ENCODE assay signal across 19 cellular contexts in the genomic region with DNA sequence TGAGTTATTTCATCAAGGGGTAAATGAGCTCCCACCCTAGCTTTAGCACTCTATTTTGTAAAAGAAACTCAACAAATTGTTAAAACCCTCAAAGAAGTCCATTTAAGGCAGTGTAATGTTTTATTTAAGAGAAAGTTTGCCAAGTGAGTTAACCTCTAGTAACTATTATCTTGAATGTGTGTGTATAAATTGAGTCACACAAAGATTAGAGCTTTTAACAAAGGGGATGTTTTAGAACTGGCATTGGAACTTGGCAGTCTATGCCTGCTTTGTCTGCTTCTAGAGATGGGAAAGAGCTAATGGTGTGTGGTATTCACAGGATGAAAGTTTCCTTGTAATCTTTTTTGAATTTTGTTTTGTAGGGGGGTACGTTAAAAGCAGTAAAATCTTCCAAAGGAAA. TPM values are rescaled to one million over a fixed set of nuclear protein-coding genes. Genes with fewer than 3 reads are reported as not detected.
A peak's percentile ranks its signal among the peaks of the same experiment; 100 is the strongest.
DNase-seq lines count a peak whose midpoint lies in the region; ATAC-seq, FAIRE-seq and TF ChIP-seq lines count a peak whose summit lies in the region.
"Had no signal": no experiment of that assay in that cellular context is flagged by ENCODE, and none has a peak within 500 bp of the region (broad histone marks: within the 10 kb centered on the region; RNA-seq: fewer than 3 reads in every experiment).

No MANE protein-coding gene starts in this region.

- H3F3A ChIP-seq in PC-9 (ENCODE audit: insufficient read depth, low read depth) = 0 out of 2 replicates have a peak, but pooled peaks cover 3% of the 10 kb centered on the region

- H3K27me3 ChIP-seq in CD4-positive, CD25-positive, alpha-beta regulatory T cell (ENCODE audit: control insufficient read depth, insufficient read depth, low read length) = no peaks in the 10 kb centered on the region
- H3K27me3 ChIP-seq in astrocyte (ENCODE audit: insufficient read depth, low read length) (no peaks in the 10 kb centered on the region), skeletal muscle tissue (ENCODE audit: control insufficient read depth in 3 of 3, insufficient read depth in 3 of 3, low read length in 3 of 3) (no peaks in the 10 kb centered on the region), suprapubic skin (no peaks in the 10 kb centered on the region), PC-9 (ENCODE audit: insufficient read depth, low read depth) (no peaks in the 10 kb centered on the region)
- H3K27me3 ChIP-seq: Peyer's patch had no signal

- no peaks in the 10 kb centered on the region for H3K9me2 ChIP-seq in PC-9 (ENCODE audit: insufficient read depth)

- no peak overlapping the region for H3K4me3 Mint-ChIP-seq in CD4-positive, CD25-positive, alpha-beta regulatory T cell
- no peak overlapping the region for H3K4me3 Mint-ChIP-seq in astrocyte (ENCODE audit: unreplicated experiment)

- BruUV-seq in PC-9 (replicated peaks; lab: Mats Ljungman, UMichigan) = no TSS peak

- H3K4me3 ChIP-seq in CD4-positive, CD25-positive, alpha-beta regulatory T cell (ENCODE audit: low read depth, low read length) = no peak overlapping the region
- H3K4me3 ChIP-seq in astrocyte (ENCODE audit: insufficient read depth, low read depth, low read length) (no peak overlapping the region), skeletal muscle tissue (ENCODE audit: low read length in 3 of 3) (no peak overlapping the region), suprapubic skin (no peak overlapping the region), PC-9 (no peak overlapping the region)
- H3K4me3 ChIP-seq: Peyer's patch had no signal

- H3K9me3 ChIP-seq in CD4-positive, CD25-positive, alpha-beta regulatory T cell (ENCODE audit: control insufficient read depth in 2 of 2, low read length in 2 of 2) = no peaks in the 10 kb centered on the region
- H3K9me3 ChIP-seq in astrocyte (ENCODE audit: insufficient read depth, low read depth, low read length) (no peaks in the 10 kb centered on the region), skeletal muscle tissue (ENCODE audit: control insufficient read depth in 3 of 3, low read length in 3 of 3) (no peaks in the 10 kb centered on the region), suprapubic skin (no peaks in the 10 kb centered on the region), PC-9 (ENCODE audit: insufficient read depth, low read depth) (no peaks in the 10 kb centered on the region)
- H3K9me3 ChIP-seq: Peyer's patch had no signal

- no peak for FAIRE-seq in astrocyte (lab: Jason Lieb, UNC)
- FAIRE-seq: G401.6, GM12891, GM19239 had no signal

- H2AFZ ChIP-seq in astrocyte (ENCODE audit: low read depth, low read length) (peak overlapping the region; percentile 18), PC-9 (no peak overlapping the region)

- H3K9me3 Mint-ChIP-seq in CD4-positive, CD25-positive, alpha-beta regulatory T cell = no peaks in the 10 kb centered on the region
- no peaks in the 10 kb centered on the region for H3K9me3 Mint-ChIP-seq in astrocyte (ENCODE audit: unreplicated experiment)

- no peaks in the 10 kb centered on the region for H4K20me1 ChIP-seq in astrocyte (ENCODE audit: insufficient read depth, low read length)
- H4K20me1 ChIP-seq in PC-9 (ENCODE audit: insufficient read depth) = no peaks in the 10 kb centered on the region

- H3K79me2 ChIP-seq in astrocyte (ENCODE audit: insufficient read depth, low read length) = no peaks in the 10 kb centered on the region
- no peaks in the 10 kb centered on the region for H3K79me2 ChIP-seq in PC-9 (ENCODE audit: low read depth)

- no peak for DNase-seq in CD4-positive, CD25-positive, alpha-beta regulatory T cell
- peak; percentile 67 for DNase-seq in astrocyte (ENCODE audit: low read depth)
- DNase-seq in globus pallidus (ENCODE audit: low spot score) = peak; percentile 63
- no peak for DNase-seq in suprapubic skin (ENCODE audit: low spot score in 2 of 2)
- no peak for DNase-seq in NCI-H2196 (lab: John Stamatoyannopoulos, UW; ENCODE audit: unreplicated experiment)
- no peak for DNase-seq in PC-9
- DNase-seq: AML-193, DMS79 treated with DMSO at 0.1 percent for 48 hours, MM.1S, NCI-H1105, NCI-H1694 treated with DMSO at 0.1 percent for 48 hours, NCI-H446 treated with DMSO at 0.1 percent for 48 hours, NCI-H82, Peyer's patch had no signal

- CTCF ChIA-PET in PC-9 (lab: Charles Lee) = no interaction called here

- WGBS in suprapubic skin = 73% methylated on average over 1 of the region's 1 CpG

- H3K9ac ChIP-seq in astrocyte (ENCODE audit: low read length) (peak overlapping the region; percentile 6), skeletal muscle tissue (ENCODE audit: low read depth in 1 of 3, low read length in 3 of 3) (no peak overlapping the region)

- H3K4me1 Mint-ChIP-seq in CD4-positive, CD25-positive, alpha-beta regulatory T cell = peaks cover 0 to 1% (median 0%) of the 10 kb centered on the region in 4 donors
- H3K4me1 Mint-ChIP-seq in astrocyte (ENCODE audit: low read depth, unreplicated experiment) = no peaks in the 10 kb centered on the region

- H3K36me3 ChIP-seq in CD4-positive, CD25-positive, alpha-beta regulatory T cell (ENCODE audit: control insufficient read depth, insufficient read depth, low read length) = peaks cover 66% of the 10 kb centered on the region
- H3K36me3 ChIP-seq in astrocyte (ENCODE audit: insufficient read depth, low read length) (peaks cover 20% of the 10 kb centered on the region), skeletal muscle tissue (ENCODE audit: control insufficient read depth in 3 of 3, insufficient read depth in 3 of 3, low read length in 3 of 3) (peaks cover 10 to 31% (median 30%) of the 10 kb centered on the region in 3 donors), suprapubic skin (peaks cover 82% of the 10 kb centered on the region), PC-9 (ENCODE audit: low read depth) (peaks cover 11% of the 10 kb centered on the region)

- TF ChIP-seq CTCF in astrocyte (IDR thresholded peaks at IDR 0.05; ENCODE audit: insufficient read depth, low read depth, low read length) = no peak
- TF ChIP-seq CTCF in suprapubic skin (IDR thresholded peaks at IDR 0.05) = no peak
- no peak for TF ChIP-seq CTCF in PC-9 (conservative IDR thresholded peaks at IDR 0.05)

- intact Hi-C loops in PC-9 (cut with micrococcal nuclease; ENCODE audit: unreplicated experiment) = no loop called here

- TF ChIP-seq EP300 in suprapubic skin (IDR thresholded peaks at IDR 0.05) = no peak

- POLR2A ChIA-PET in PC-9 (lab: Charles Lee; ENCODE audit: unreplicated experiment) = no interaction called here

- TF ChIP-seq POLR2A in suprapubic skin (IDR thresholded peaks at IDR 0.05) = no peak

- no peaks in the 10 kb centered on the region for H3K27me3 Mint-ChIP-seq in CD4-positive, CD25-positive, alpha-beta regulatory T cell
- no peaks in the 10 kb centered on the region for H3K27me3 Mint-ChIP-seq in astrocyte (ENCODE audit: low read depth, unreplicated experiment)

- H3K27ac ChIP-seq in CD4-positive, CD25-positive, alpha-beta regulatory T cell (ENCODE audit: insufficient read depth, low read length, poor library complexity, severe bottlenecking) = no peak overlapping the region
- no peak overlapping the region for H3K27ac ChIP-seq in astrocyte (ENCODE audit: low read depth, low read length)
- peak overlapping the region; percentile 5 for H3K27ac ChIP-seq in skeletal muscle tissue (ENCODE audit: low read depth, low read length)
- no peak overlapping the region for H3K27ac ChIP-seq in suprapubic skin
- H3K27ac ChIP-seq in PC-9 = no peak overlapping the region
- H3K27ac ChIP-seq: Peyer's patch had no signal

- H3K4me1 ChIP-seq in CD4-positive, CD25-positive, alpha-beta regulatory T cell (ENCODE audit: control insufficient read depth, insufficient read depth, low read length, poor library complexity, severe bottlenecking) = no peaks in the 10 kb centered on the region
- H3K4me1 ChIP-seq in astrocyte (ENCODE audit: insufficient read depth, low read length) (peaks cover 10% of the 10 kb centered on the region), skeletal muscle tissue (ENCODE audit: control insufficient read depth in 3 of 3, insufficient read depth in 3 of 3, low read length in 3 of 3) (peaks cover 6 to 18% (median 15%) of the 10 kb centered on the region in 3 donors), suprapubic skin (no peaks in the 10 kb centered on the region), PC-9 (replicated peaks; ENCODE audit: insufficient read depth) (no peaks in the 10 kb centered on the region)
- H3K4me1 ChIP-seq: Peyer's patch had no signal

- peaks cover 28% of the 10 kb centered on the region for H3K36me3 Mint-ChIP-seq in CD4-positive, CD25-positive, alpha-beta regulatory T cell
- H3K36me3 Mint-ChIP-seq in astrocyte (ENCODE audit: low read depth, unreplicated experiment) = peaks cover 9% of the 10 kb centered on the region

- no peak for ATAC-seq in CD4-positive, CD25-positive, alpha-beta regulatory T cell (ENCODE audit: low read depth in 2 of 2)
- ATAC-seq: HCT116 had no signal

- peak overlapping the region in 2 of 3 donors; percentile 5 to 68 for H3K27ac Mint-ChIP-seq in CD4-positive, CD25-positive, alpha-beta regulatory T cell
- no peak overlapping the region for H3K27ac Mint-ChIP-seq in astrocyte (ENCODE audit: unreplicated experiment)

- H3K4me2 ChIP-seq in astrocyte (ENCODE audit: low read length) (no peak overlapping the region), PC-9 (no peak overlapping the region)

RNA-seq across cellular contexts. Expression of a gene that starts 33.2 kb away (rescaled TPM):
- 77.1 TPM for total RNA-seq in CD4-positive, CD25-positive, alpha-beta regulatory T cell
- 10 to 100 TPM; 12.8 to 15.4 (median 13.5) TPM for polyA plus RNA-seq in CD4-positive, CD25-positive, alpha-beta regulatory T cell
- total RNA-seq in astrocyte (46.6 and 48.6 TPM in 2 replicates), skeletal muscle tissue (75.2 TPM), suprapubic skin (100 to 1,000 TPM in 1 of 4 donors, 10 to 100 TPM in 3; 49.1 to 112 (median 65.1) TPM), PC-9 (2021) (75.0 and 76.7 TPM in 2 replicates)

RNA-seq across cellular contexts. Expression of a gene that starts 47.6 kb away (rescaled TPM):
- total RNA-seq in CD4-positive, CD25-positive, alpha-beta regulatory T cell = 57.0 TPM
- 10 to 100 TPM; 20.4 to 28.9 (median 24.6) TPM for polyA plus RNA-seq in CD4-positive, CD25-positive, alpha-beta regulatory T cell
- 43.8 and 46.6 TPM in 2 replicates for total RNA-seq in astrocyte
- 17.2 TPM for total RNA-seq in skeletal muscle tissue
- total RNA-seq in suprapubic skin = 10 to 100 TPM; 18.1 to 31.1 (median 22.4) TPM
- total RNA-seq in PC-9 (2021) = 46.6 and 65.1 TPM in 2 replicates

RNA-seq across cellular contexts. Expression of a gene that starts 53.2 kb away (rescaled TPM):
- not detected for total RNA-seq in CD4-positive, CD25-positive, alpha-beta regulatory T cell
- polyA plus RNA-seq in CD4-positive, CD25-positive, alpha-beta regulatory T cell = under 1 TPM in 2 of 4 donors, not detected in 2; 0.21 to 0.52 TPM
- 16.0 and 17.2 TPM in 2 replicates for total RNA-seq in astrocyte
- total RNA-seq in skeletal muscle tissue = 7.3 TPM
- 1 to 10 TPM; 1.5 to 2.6 (median 1.8) TPM for total RNA-seq in suprapubic skin
- 0.87 and 1.3 TPM in 2 replicates for total RNA-seq in PC-9 (2021)

RNA-seq across cellular contexts. Expression of a gene that starts 54.1 kb away (rescaled TPM):
- total RNA-seq in CD4-positive, CD25-positive, alpha-beta regulatory T cell = 0.37 TPM
- polyA plus RNA-seq in CD4-positive, CD25-positive, alpha-beta regulatory T cell = under 1 TPM in 3 of 4 donors, not detected in 1; 0.22 to 0.64 (median 0.27) TPM
- 1.6 and 1.7 TPM in 2 replicates for total RNA-seq in astrocyte
- 3.7 TPM for total RNA-seq in skeletal muscle tissue
- total RNA-seq in suprapubic skin = 1 to 10 TPM in 3 of 4 donors, under 1 TPM in 1; 0.38 to 1.6 (median 1.3) TPM
- total RNA-seq in PC-9 (2021) = 36.2 and 39.5 TPM in 2 replicates

Comparison
In these comparisons a context has a peak if more than half of its experiments do, and no peak if none do; other contexts are left out.
1. DNase-seq: peak in astrocyte (single experiment) and globus pallidus (single experiment); none in CD4-positive, CD25-positive, alpha-beta regulatory T cell (0 of 3), suprapubic skin (0 of 2), NCI-H2196 (single experiment) and PC-9 (0 of 2).